In genomic region chr17:50569592-50569991, GRCh38 we compare ENCODE assay signal across 31 cellular contexts. TPM values are rescaled to one million over a fixed set of nuclear protein-coding genes. Genes with fewer than 3 reads are reported as not detected.
"Had no signal": no experiment of that assay in that cellular context is flagged by ENCODE, and none has a peak within 500 bp of the region (broad histone marks: within the 10 kb centered on the region; RNA-seq: fewer than 3 reads in every experiment).

No MANE protein-coding gene starts in this region.

- H3K9me3 ChIP-seq: ascending aorta, esophagus muscularis mucosa, gastrocnemius medialis had no signal

- H3K4me1 ChIP-seq: foreskin keratinocyte had no signal

- H3K27ac Mint-ChIP-seq: activated CD4-positive, alpha-beta memory T cell treated with anti-CD3 and anti-CD28 coated beads, Interleukin-2, amount 10 ng/mL, durations not matched to agents 7 days and 5 days; activated CD4-positive, alpha-beta T cell treated with anti-CD3 and anti-CD28 coated beads, Interleukin-2, amount 10 ng/mL, durations not matched to agents 7 days and 5 days; activated naive CD4-positive, alpha-beta T cell treated with anti-CD3 and anti-CD28 coated beads, Interleukin-2, amount 10 ng/mL, durations not matched to agents 7 days and 5 days; activated naive CD8-positive, alpha-beta T cell treated with anti-CD3 and anti-CD28 coated beads, Interleukin-2, amount 10 ng/mL, durations not matched to agents 7 days and 5 days; activated T-cell treated with anti-CD3 and anti-CD28 coated beads, Interleukin-2, amount 50 U/mL, for 24 hours; activated T-helper 2 cell treated with anti-CD3 and anti-CD28 coated beads, Interferon-gamma antibody, Interleukin-2, Interleukin-4, amounts not matched to agents 10 μg/mL and 5 μg/mL and 100 μg/mL, durations not matched to agents 14 hours and 24 hours and 36 hours; T-helper 17 cell; T-helper 2 cell treated with Interferon-gamma antibody and Interleukin-4, amounts not matched to agents 5 μg/mL and 100 μg/mL, for 36 hours had no signal

- H3K4me1 Mint-ChIP-seq: activated CD4-positive, alpha-beta T cell treated with anti-CD3 and anti-CD28 coated beads, Interleukin-2, amount 10 ng/mL, durations not matched to agents 7 days and 5 days had no signal

- ATAC-seq: activated naive CD4-positive, alpha-beta T cell treated with anti-CD3 and anti-CD28 coated beads, Interleukin-2, amount 50 U/mL, for 72 hours; effector memory CD8-positive, alpha-beta T cell; foreskin keratinocyte; gastrocnemius medialis; T-helper 17 cell had no signal

- H3K4me3 ChIP-seq: ascending aorta, esophagus muscularis mucosa, gastrocnemius medialis had no signal

- H3K36me3 ChIP-seq: ascending aorta, brain microvascular endothelial cell, esophagus muscularis mucosa, gastrocnemius medialis had no signal

- H3K27me3 ChIP-seq: ascending aorta had no signal

- H3K27ac ChIP-seq: ascending aorta, brain microvascular endothelial cell, esophagus muscularis mucosa, foreskin keratinocyte, gastrocnemius medialis had no signal

- DNase-seq: activated CD4-positive, alpha-beta memory T cell treated with anti-CD3 and anti-CD28 coated beads, Interleukin-2, amount 10 ng/mL, durations not matched to agents 7 days and 5 days; activated CD4-positive, alpha-beta T cell treated with anti-CD3 and anti-CD28 coated beads for 1 hour; activated CD4-positive, alpha-beta T cell treated with anti-CD3 and anti-CD28 coated beads for 4 hours; activated CD4-positive, alpha-beta T cell treated with anti-CD3 and anti-CD28 coated beads, Interleukin-2, amount 10 ng/mL, durations not matched to agents 7 days and 5 days; activated CD4-positive, alpha-beta T cell treated with anti-CD3 and anti-CD28 coated beads, Interleukin-2, amount 50 U/mL, for 4 hours; activated CD8-positive, alpha-beta memory T cell treated with anti-CD3 and anti-CD28 coated beads, Interleukin-2, amount 50 U/mL, for 48 hours; activated effector memory CD4-positive, alpha-beta T cell treated with anti-CD3 and anti-CD28 coated beads, Interleukin-2, amount 50 U/mL, for 16 hours; activated naive CD4-positive, alpha-beta T cell treated with anti-CD3 and anti-CD28 coated beads, Interleukin-2, amount 10 ng/mL, durations not matched to agents 7 days and 5 days; activated naive CD8-positive, alpha-beta T cell treated with anti-CD3 and anti-CD28 coated beads, Interleukin-2, amount 10 ng/mL, durations not matched to agents 7 days and 5 days; activated T-cell treated with anti-CD3 and anti-CD28 coated beads for 4 hours; activated T-cell treated with anti-CD3 and anti-CD28 coated beads, Interleukin-2, amount 50 U/mL, for 24 hours; brain microvascular endothelial cell; caudate nucleus; cortex of kidney; dermis blood vessel endothelial cell; effector CD4-positive, alpha-beta T cell; effector memory CD8-positive, alpha-beta T cell; erythroblast; foreskin keratinocyte; gastrocnemius medialis; glutamatergic neuron; T-helper 1 cell; T-helper 17 cell; T1000 had no signal

- H3K9me3 Mint-ChIP-seq: activated CD4-positive, alpha-beta memory T cell treated with anti-CD3 and anti-CD28 coated beads, Interleukin-2, amount 10 ng/mL, durations not matched to agents 7 days and 5 days; activated CD4-positive, alpha-beta T cell treated with anti-CD3 and anti-CD28 coated beads, Interleukin-2, amount 10 ng/mL, durations not matched to agents 7 days and 5 days; activated naive CD4-positive, alpha-beta T cell treated with anti-CD3 and anti-CD28 coated beads, Interleukin-2, amount 10 ng/mL, durations not matched to agents 7 days and 5 days; activated naive CD4-positive, alpha-beta T cell treated with anti-CD3 and anti-CD28 coated beads, Interleukin-2, amount 50 U/mL, for 72 hours; activated naive CD8-positive, alpha-beta T cell treated with anti-CD3 and anti-CD28 coated beads, Interleukin-2, amount 10 ng/mL, durations not matched to agents 7 days and 5 days; activated T-cell treated with anti-CD3 and anti-CD28 coated beads, Interleukin-2, amount 50 U/mL, for 24 hours; activated T-helper 2 cell treated with anti-CD3 and anti-CD28 coated beads, Interferon-gamma antibody, Interleukin-2, Interleukin-4, amounts not matched to agents 10 μg/mL and 5 μg/mL and 100 μg/mL, durations not matched to agents 14 hours and 24 hours and 36 hours; effector memory CD8-positive, alpha-beta T cell; T-helper 2 cell treated with Interferon-gamma antibody and Interleukin-4, amounts not matched to agents 5 μg/mL and 100 μg/mL, for 36 hours had no signal

- H3K4me3 Mint-ChIP-seq: activated CD4-positive, alpha-beta memory T cell treated with anti-CD3 and anti-CD28 coated beads, Interleukin-2, amount 10 ng/mL, durations not matched to agents 7 days and 5 days; activated CD4-positive, alpha-beta T cell treated with anti-CD3 and anti-CD28 coated beads, Interleukin-2, amount 10 ng/mL, durations not matched to agents 7 days and 5 days; activated naive CD4-positive, alpha-beta T cell treated with anti-CD3 and anti-CD28 coated beads, Interleukin-2, amount 10 ng/mL, durations not matched to agents 7 days and 5 days; activated naive CD8-positive, alpha-beta T cell treated with anti-CD3 and anti-CD28 coated beads, Interleukin-2, amount 10 ng/mL, durations not matched to agents 7 days and 5 days; activated T-cell treated with anti-CD3 and anti-CD28 coated beads, Interleukin-2, amount 50 U/mL, for 24 hours; effector memory CD8-positive, alpha-beta T cell; T-helper 17 cell; T-helper 2 cell treated with Interferon-gamma antibody and Interleukin-4, amounts not matched to agents 5 μg/mL and 100 μg/mL, for 36 hours had no signal

- H3K36me3 Mint-ChIP-seq: activated naive CD4-positive, alpha-beta T cell treated with anti-CD3 and anti-CD28 coated beads, Interleukin-2, amount 10 ng/mL, durations not matched to agents 7 days and 5 days; activated naive CD4-positive, alpha-beta T cell treated with anti-CD3 and anti-CD28 coated beads, Interleukin-2, amount 50 U/mL, for 72 hours; activated naive CD8-positive, alpha-beta T cell treated with anti-CD3 and anti-CD28 coated beads, Interleukin-2, amount 10 ng/mL, durations not matched to agents 7 days and 5 days had no signal

RNA-seq across cellular contexts. Expression of gene CACNA1G, which starts 9.1 kb away (rescaled TPM):
- total RNA-seq: activated CD4-positive, alpha-beta memory T cell treated with anti-CD3 and anti-CD28 coated beads, Interleukin-2, amount 10 ng/mL, durations not matched to agents 7 days and 5 days; activated CD4-positive, alpha-beta T cell treated with anti-CD3 and anti-CD28 coated beads, Interleukin-2, amount 10 ng/mL, durations not matched to agents 7 days and 5 days; activated T-helper 2 cell treated with anti-CD3 and anti-CD28 coated beads, Interferon-gamma antibody, Interleukin-2, Interleukin-4, amounts not matched to agents 10 μg/mL and 5 μg/mL and 100 μg/mL, durations not matched to agents 14 hours and 24 hours and 36 hours; bronchial epithelial cell; dermis blood vessel endothelial cell had no signal

RNA-seq across cellular contexts. Expression of gene EPN3, which starts 37.1 kb away (rescaled TPM):
- total RNA-seq: activated CD4-positive, alpha-beta memory T cell treated with anti-CD3 and anti-CD28 coated beads, Interleukin-2, amount 10 ng/mL, durations not matched to agents 7 days and 5 days; activated CD4-positive, alpha-beta T cell treated with anti-CD3 and anti-CD28 coated beads, Interleukin-2, amount 10 ng/mL, durations not matched to agents 7 days and 5 days; activated naive CD4-positive, alpha-beta T cell treated with anti-CD3 and anti-CD28 coated beads, Interleukin-2, amount 50 U/mL, for 72 hours; activated naive CD8-positive, alpha-beta T cell treated with anti-CD3 and anti-CD28 coated beads, Interleukin-2, amount 10 ng/mL, durations not matched to agents 7 days and 5 days; activated T-helper 2 cell treated with anti-CD3 and anti-CD28 coated beads, Interferon-gamma antibody, Interleukin-2, Interleukin-4, amounts not matched to agents 10 μg/mL and 5 μg/mL and 100 μg/mL, durations not matched to agents 14 hours and 24 hours and 36 hours; chondrocyte; esophagus muscularis mucosa; gastrocnemius medialis; T-helper 17 cell had no signal
